ENCODE assay signal across 1 cellular context in genomic region chr5:147751156-147751830, GRCh38.
TF ChIP-seq lines count a peak whose summit lies in the region.

No MANE protein-coding gene starts in this region.

TF ChIP-seq in H1, 55 proteins besides CTCF, POLR2A, EP300 and RAD21:
- TF ChIP-seq TAF7 (optimal IDR thresholded peaks at IDR 0.05; ENCODE audit: borderline replicate concordance, low read depth, low read length) (no peak), BRCA1 (IDR thresholded peaks at IDR 0.05; ENCODE audit: low read depth, low read length) (no peak), YY1 (IDR thresholded peaks at IDR 0.05; ENCODE audit: low read depth, low read length) (no peak), SP2 (IDR thresholded peaks at IDR 0.05; ENCODE audit: low read length) (no peak), EGR1 (IDR thresholded peaks at IDR 0.05; ENCODE audit: borderline replicate concordance, low read depth, low read length) (no peak)
- TF ChIP-seq, protein P1, sequence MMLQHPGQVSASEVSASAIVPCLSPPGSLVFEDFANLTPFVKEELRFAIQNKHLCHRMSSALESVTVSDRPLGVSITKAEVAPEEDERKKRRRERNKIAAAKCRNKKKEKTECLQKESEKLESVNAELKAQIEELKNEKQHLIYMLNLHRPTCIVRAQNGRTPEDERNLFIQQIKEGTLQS (IDR thresholded peaks at IDR 0.05; ENCODE audit: insufficient read depth, low read depth, low read length) = no peak
- TF ChIP-seq, protein P2, sequence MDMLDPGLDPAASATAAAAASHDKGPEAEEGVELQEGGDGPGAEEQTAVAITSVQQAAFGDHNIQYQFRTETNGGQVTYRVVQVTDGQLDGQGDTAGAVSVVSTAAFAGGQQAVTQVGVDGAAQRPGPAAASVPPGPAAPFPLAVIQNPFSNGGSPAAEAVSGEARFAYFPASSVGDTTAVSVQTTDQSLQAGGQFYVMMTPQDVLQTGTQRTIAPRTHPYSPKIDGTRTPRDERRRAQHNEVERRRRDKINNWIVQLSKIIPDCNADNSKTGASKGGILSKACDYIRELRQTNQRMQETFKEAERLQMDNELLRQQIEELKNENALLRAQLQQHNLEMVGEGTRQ (IDR thresholded peaks at IDR 0.05; ENCODE audit: low read length) = no peak
TF ChIP-seq in H1: peak in this region for 0.
